Comparison of ENCODE assay signal across 1 cellular context in genomic region chr1:28248273-28249012, GRCh38.
A peak's percentile ranks its signal among the peaks of the same experiment; 100 is the strongest.
TF ChIP-seq lines count a peak whose summit lies in the region.

No MANE protein-coding gene starts in this region.

TF ChIP-seq in K562, 482 proteins besides CTCF, POLR2A, EP300 and RAD21 (continued from another document and continues in another):
- TF ChIP-seq MGA (IDR thresholded peaks at IDR 0.05) (no peak), MXD1 (CRISPR knock-in tag; IDR thresholded peaks at IDR 0.05; ENCODE audit: borderline replicate concordance, poor library complexity, severe bottlenecking) (no peak), MLLT1 (IDR thresholded peaks at IDR 0.05) (0 out of 4 replicates have a peak, but pooled peaks of 1 of the 2 experiments have one; percentile 44), TSC22D4 (tag; IDR thresholded peaks at IDR 0.05) (no peak), ZNF274 (IDR thresholded peaks at IDR 0.05; ENCODE audit: borderline replicate concordance, low read depth, low read length) (no peak), KDM2B (CRISPR knock-in tag; IDR thresholded peaks at IDR 0.05) (no peak), ZNF280A (IDR thresholded peaks at IDR 0.05; ENCODE audit: low read depth, partially characterized antibody) (no peak), RNF219 (CRISPR knock-in tag; IDR thresholded peaks at IDR 0.05) (no peak), ZNF707 (CRISPR knock-in tag; conservative IDR thresholded peaks at IDR 0.05) (no peak), POLR2B (IDR thresholded peaks at IDR 0.05; ENCODE audit: low read depth, partially characterized antibody) (no peak), BRCA1 (IDR thresholded peaks at IDR 0.05) (no peak), BRCA1 (CRISPR knock-in tag; IDR thresholded peaks at IDR 0.05) (no peak), GATA2 (CRISPR knock-in tag; IDR thresholded peaks at IDR 0.05) (no peak), NR0B1 (IDR thresholded peaks at IDR 0.05; ENCODE audit: partially characterized antibody) (no peak), CBX5 (IDR thresholded peaks at IDR 0.05; ENCODE audit: borderline replicate concordance, low read depth) (no peak), ZNF23 (CRISPR knock-in tag; IDR thresholded peaks at IDR 0.05) (no peak), MTA1 (IDR thresholded peaks at IDR 0.05; ENCODE audit: borderline replicate concordance) (no peak), RBM25 (IDR thresholded peaks at IDR 0.05; ENCODE audit: low read depth, low read length, severe bottlenecking) (peak; percentile 27), E2F5 (CRISPR knock-in tag; IDR thresholded peaks at IDR 0.05) (no peak), JUND (IDR thresholded peaks at IDR 0.05; ENCODE audit: borderline replicate concordance, low read depth, low read length) (peak; percentile 67), JUND (tag; IDR thresholded peaks at IDR 0.05; ENCODE audit: borderline replicate concordance, low read depth, low read length) (peak; percentile 18; the same call in 1 of the 3 replicates), HDGF (IDR thresholded peaks at IDR 0.05) (0 out of 2 replicates have a peak, but pooled peaks have one; percentile 57), ZNF217 (CRISPR knock-in tag; IDR thresholded peaks at IDR 0.05) (no peak), WHSC1 (IDR thresholded peaks at IDR 0.05; ENCODE audit: low read length) (no peak), SLC30A9 (CRISPR knock-in tag; IDR thresholded peaks at IDR 0.05) (no peak), POLR3G (IDR thresholded peaks at IDR 0.05; ENCODE audit: extremely low read depth, insufficient read length, insufficient replicate concordance) (no peak), TFAM (CRISPR knock-in tag; conservative IDR thresholded peaks at IDR 0.05) (no peak), ZNF174 (CRISPR knock-in tag; IDR thresholded peaks at IDR 0.05) (no peak), E2F4 (CRISPR knock-in tag; IDR thresholded peaks at IDR 0.05; ENCODE audit: low read depth) (no peak), USF1 (CRISPR knock-in tag; IDR thresholded peaks at IDR 0.05) (no peak), MCM3 (IDR thresholded peaks at IDR 0.05) (no peak), GMEB1 (CRISPR knock-in tag; IDR thresholded peaks at IDR 0.05) (no peak), SIN3A (IDR thresholded peaks at IDR 0.05; ENCODE audit: borderline replicate concordance in 2 of 2, control insufficient read depth in 1 of 2, low read depth in 2 of 2, low read length in 2 of 2) (no peak), SUPT5H (IDR thresholded peaks at IDR 0.05) (no peak), NRF1 (conservative IDR thresholded peaks at IDR 0.05 in 1 of 2, IDR thresholded peaks at IDR 0.05 in 1 of 2) (no peak), EWSR1 (IDR thresholded peaks at IDR 0.05; ENCODE audit: borderline replicate concordance, low read depth, partially characterized antibody) (no peak), POLR2H (tag; IDR thresholded peaks at IDR 0.05; ENCODE audit: low read depth) (no peak)
